Comparison of ENCODE assay signal across 9 cellular contexts in genomic region chr14:39762576-39763401, GRCh38.
A peak's percentile ranks its signal among the peaks of the same experiment; 100 is the strongest.
DNase-seq lines count a peak whose midpoint lies in the region; ATAC-seq and TF ChIP-seq lines count a peak whose summit lies in the region.
"Had no signal": no experiment of that assay in that cellular context is flagged by ENCODE, and none has a peak within 500 bp of the region (broad histone marks: within the 10 kb centered on the region; RNA-seq: fewer than 3 reads in every experiment).

No MANE protein-coding gene starts in this region.

- TF ChIP-seq CTCF in Caco-2 (IDR thresholded peaks at IDR 0.05; ENCODE audit: insufficient read depth in 1 of 2, low read depth in 1 of 2, low read length in 1 of 2, severe bottlenecking in 1 of 2, unreplicated experiment in 1 of 2), result no peak
- no peak for TF ChIP-seq CTCF in upper lobe of right lung (IDR thresholded peaks at IDR 0.05)

- H3K79me2 ChIP-seq in GM23248 (ENCODE audit: insufficient read depth), result no peaks in the 10 kb centered on the region

- H4K20me1 ChIP-seq in GM23248 (ENCODE audit: insufficient read depth), result no peaks in the 10 kb centered on the region

- H3K9me3 Mint-ChIP-seq in Caco-2 (ENCODE audit: unreplicated experiment), result no peaks in the 10 kb centered on the region
- no peaks in the 10 kb centered on the region for H3K9me3 Mint-ChIP-seq in activated T-cell treated with anti-CD3 and anti-CD28 coated beads, Interleukin-2, amount 50 U/mL, for 72 hours

- no peaks in the 10 kb centered on the region for H3K9me2 ChIP-seq in GM23248 (ENCODE audit: insufficient read depth)

- POLR2A ChIA-PET in Caco-2 (lab: Charles Lee), result no interaction called here

- peaks cover 14% of the 10 kb centered on the region for H3K4me1 Mint-ChIP-seq in Caco-2 (ENCODE audit: low read depth, unreplicated experiment)
- H3K4me1 Mint-ChIP-seq in activated T-cell treated with anti-CD3 and anti-CD28 coated beads, Interleukin-2, amount 50 U/mL, for 72 hours (ENCODE audit: low read depth), result peaks cover 14% of the 10 kb centered on the region

- H3K4me1 ChIP-seq in Caco-2 (no peaks in the 10 kb centered on the region), upper lobe of right lung (no peaks in the 10 kb centered on the region), GM23248 (ENCODE audit: insufficient read depth) (no peaks in the 10 kb centered on the region)

- H3K27me3 ChIP-seq in Caco-2 (replicated peaks; ENCODE audit: control insufficient read depth, insufficient read depth, low read length) (no peaks in the 10 kb centered on the region), upper lobe of right lung (no peaks in the 10 kb centered on the region), GM23248 (replicated peaks; ENCODE audit: insufficient read depth) (no peaks in the 10 kb centered on the region)

- WGBS in GM23248 (ENCODE audit: low coverage in 1 of 2, low lambda C conversion rate in 2 of 2, missing lambda C conversion rate in 2 of 2), 2 experiments, result 9 to 12% methylated on average over 16 of the region's 16 CpGs

- H2AFZ ChIP-seq in GM23248, result no peak overlapping the region

- no peaks in the 10 kb centered on the region for H3K9me3 ChIP-seq in Caco-2
- H3K9me3 ChIP-seq in upper lobe of right lung, result no peaks in the 10 kb centered on the region
- no peaks in the 10 kb centered on the region for H3K9me3 ChIP-seq in GM23248 (ENCODE audit: low read depth)

- H3K4me3 ChIP-seq in Caco-2 (ENCODE audit: low read depth, low read length) (no peak overlapping the region), upper lobe of right lung (no peak overlapping the region), GM23248 (no peak overlapping the region)
- H3K4me3 ChIP-seq: K562 had no signal

- no peaks in the 10 kb centered on the region for H3F3A ChIP-seq in GM23248 (ENCODE audit: insufficient read depth)

- no peak overlapping the region for H3K4me3 Mint-ChIP-seq in Caco-2 (ENCODE audit: unreplicated experiment)
- peak overlapping the region; percentile 45 to 55 for H3K4me3 Mint-ChIP-seq in activated T-cell treated with anti-CD3 and anti-CD28 coated beads, Interleukin-2, amount 50 U/mL, for 72 hours

- intact Hi-C loops in Caco-2 (cut with micrococcal nuclease; ENCODE audit: unreplicated experiment), result no loop called here
- intact Hi-C loops in upper lobe of right lung (cut with DNase I), result no loop called here

- H3K27ac Mint-ChIP-seq in Caco-2 (ENCODE audit: unreplicated experiment), result peak overlapping the region; percentile 10
- H3K27ac Mint-ChIP-seq in activated T-cell treated with anti-CD3 and anti-CD28 coated beads, Interleukin-2, amount 50 U/mL, for 72 hours, result no peak overlapping the region

- no peak overlapping the region for H3K9ac ChIP-seq in GM23248

- H3K36me3 Mint-ChIP-seq in Caco-2 (ENCODE audit: insufficient read depth, unreplicated experiment), result no peaks in the 10 kb centered on the region
- H3K36me3 Mint-ChIP-seq in activated T-cell treated with anti-CD3 and anti-CD28 coated beads, Interleukin-2, amount 50 U/mL, for 72 hours (ENCODE audit: insufficient read depth in 2 of 2), result peaks cover 0 to 1% of the 10 kb centered on the region in 2 donors

- DNase-seq in Caco-2 (peak; percentile 16 to 46), caudate nucleus (lab: John Stamatoyannopoulos, UW) (no peak), upper lobe of right lung (no peak), GM23248 (no peak), NCI-H2196 treated with DMSO at 0.1 percent for 48 hours (lab: John Stamatoyannopoulos, UW; ENCODE audit: unreplicated experiment) (no peak)
- DNase-seq in activated T-cell treated with anti-CD3 and anti-CD28 coated beads, Interleukin-2, amount 50 U/mL, for 72 hours, result peak; percentile 19 to 27

- H3K36me3 ChIP-seq in Caco-2 (ENCODE audit: control insufficient read depth, insufficient read depth, low read length), result no peaks in the 10 kb centered on the region
- H3K36me3 ChIP-seq in upper lobe of right lung, result no peaks in the 10 kb centered on the region
- no peaks in the 10 kb centered on the region for H3K36me3 ChIP-seq in GM23248 (ENCODE audit: low read depth)

- no peak overlapping the region for H3K27ac ChIP-seq in caudate nucleus (ENCODE audit: low read depth, low read length)
- no peak overlapping the region for H3K27ac ChIP-seq in upper lobe of right lung
- no peak overlapping the region for H3K27ac ChIP-seq in GM23248

- ATAC-seq in GM19397 (IDR thresholded peaks at IDR 0.05; ENCODE audit: unreplicated experiment), result peak; percentile 76
- peak; percentile 74 for ATAC-seq in HG03342 (IDR thresholded peaks at IDR 0.05; ENCODE audit: unreplicated experiment)
- ATAC-seq in activated T-cell treated with anti-CD3 and anti-CD28 coated beads, Interleukin-2, amount 50 U/mL, for 72 hours (replicated peaks in 1 of 2), result peak; percentile 93 to 97
- ATAC-seq in upper lobe of right lung, result no peak
- ATAC-seq: K562 had no signal

- CTCF ChIA-PET in Caco-2 (lab: Charles Lee), result no interaction called here

- H3K27me3 Mint-ChIP-seq in Caco-2 (ENCODE audit: insufficient read depth, unreplicated experiment), result no peaks in the 10 kb centered on the region
- no peaks in the 10 kb centered on the region for H3K27me3 Mint-ChIP-seq in activated T-cell treated with anti-CD3 and anti-CD28 coated beads, Interleukin-2, amount 50 U/mL, for 72 hours (ENCODE audit: low read depth)

- no TSS peak for BruUV-seq in Caco-2 (replicated peaks; lab: Mats Ljungman, UMichigan)

- H3K4me2 ChIP-seq in GM23248 (ENCODE audit: unreplicated experiment), result no peak overlapping the region

- in situ Hi-C loops in GM23248 (cut with MboI), result no loop called here

Comparison
In these comparisons a context has a peak if more than half of its experiments do, and no peak if none do; other contexts are left out.
1. DNase-seq: peak in Caco-2 (2 of 2) and activated T-cell treated with anti-CD3 and anti-CD28 coated beads, Interleukin-2, amount 50 U/mL, for 72 hours (2 of 2); none in caudate nucleus (0 of 61), upper lobe of right lung (single experiment), GM23248 (single experiment) and NCI-H2196 treated with DMSO at 0.1 percent for 48 hours (single experiment).